In the genomic region with DNA sequence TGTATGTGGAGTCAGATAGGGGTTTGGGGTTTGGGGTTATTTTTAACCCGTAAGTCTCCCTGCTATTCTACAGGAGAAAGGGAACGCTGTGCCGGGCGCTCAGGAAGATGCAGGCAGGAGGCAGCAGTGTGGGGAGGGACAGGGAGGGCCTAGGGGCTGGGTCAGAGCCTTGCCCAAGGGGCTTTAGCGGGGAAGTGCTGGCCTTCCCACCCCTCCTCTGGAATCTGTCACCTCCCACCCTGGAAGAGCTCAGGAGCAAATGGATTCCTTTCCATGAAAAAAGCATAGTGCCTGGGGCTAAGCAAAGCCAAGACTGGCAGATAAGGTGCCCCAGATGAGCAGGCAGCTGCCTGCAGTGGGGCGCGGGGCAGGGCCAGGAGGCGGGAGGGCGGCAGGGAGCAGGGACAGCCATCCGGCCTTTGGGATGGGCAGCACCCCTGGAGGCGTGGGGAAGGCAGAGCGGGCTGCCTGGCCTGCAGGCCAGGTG, we compare ENCODE assay signal across 9 cellular contexts. TPM values are rescaled to one million over a fixed set of nuclear protein-coding genes. Genes with fewer than 3 reads are reported as not detected.
DNase-seq lines count a peak whose midpoint lies in the region; ATAC-seq, FAIRE-seq and TF ChIP-seq lines count a peak whose summit lies in the region.
"Had no signal": no experiment of that assay in that cellular context is flagged by ENCODE, and none has a peak within 500 bp of the region (broad histone marks: within the 10 kb centered on the region; RNA-seq: fewer than 3 reads in every experiment).

No MANE protein-coding gene starts in this region.

- TF ChIP-seq CTCF in PC-3 (conservative IDR thresholded peaks at IDR 0.05; ENCODE audit: low read depth, low read length) (no peak), endothelial cell of umbilical vein (IDR thresholded peaks at IDR 0.05; ENCODE audit: extremely low read depth in 1 of 2, insufficient read depth in 1 of 2, low read depth in 1 of 2, low read length in 2 of 2) (no peak), mucosa of descending colon (IDR thresholded peaks at IDR 0.05) (no peak), vagina (IDR thresholded peaks at IDR 0.05) (no peak), thyroid gland (IDR thresholded peaks at IDR 0.05) (no peak)

- H3K27me3 ChIP-seq in PC-3 (ENCODE audit: low read length) (no peaks in the 10 kb centered on the region), endothelial cell of umbilical vein (ENCODE audit: control insufficient read depth in 2 of 2, insufficient read depth in 2 of 2, low read length in 2 of 2) (no peaks in the 10 kb centered on the region), vagina (no peaks in the 10 kb centered on the region), thyroid gland (no peaks in the 10 kb centered on the region)

- POLR2A ChIA-PET in PC-3 (lab: Charles Lee; ENCODE audit: unreplicated experiment), result no interaction called here
- POLR2A ChIA-PET in endothelial cell of umbilical vein (lab: Charles Lee), result interaction anchor here (1.2 kb wide), 1 partner anchor 17 kb away, joined by 4 read pairs; no protein-coding TSS in a partner anchor

- H4K20me1 ChIP-seq in PC-3 (ENCODE audit: low read length) (no peaks in the 10 kb centered on the region), endothelial cell of umbilical vein (replicated peaks; ENCODE audit: control insufficient read depth, extremely low read depth, insufficient read depth, low read length) (no peaks in the 10 kb centered on the region)

- dilution Hi-C loops in endothelial cell of umbilical vein (cut with MboI; ENCODE audit: extremely low pct_ligation_motif_present, low sequenced_read_pairs), result no loop called here

- no peaks in the 10 kb centered on the region for H3F3A ChIP-seq in PC-3 (ENCODE audit: low read length, unreplicated experiment)

- H3K4me3 ChIP-seq in PC-3 (ENCODE audit: low read length) (peak overlapping the region; percentile 62), endothelial cell of umbilical vein (replicated peaks in 1 of 3; ENCODE audit: insufficient read depth in 1 of 3, low read depth in 1 of 3, low read length in 3 of 3) (peak overlapping the region in 2 of 3 experiments; percentile 10 to 14), mucosa of descending colon (no peak overlapping the region), vagina (peak overlapping the region in 1 of 2 donors; percentile 15), thyroid gland (replicated peaks in 1 of 3) (no peak overlapping the region)

- peak overlapping the region; percentile 86 for H3K4me2 ChIP-seq in PC-3 (ENCODE audit: low read length)
- H3K4me2 ChIP-seq in endothelial cell of umbilical vein (ENCODE audit: insufficient read depth, low read length), result peak overlapping the region; percentile 58

- ATAC-seq in PC-3 (peak; percentile 2), mucosa of descending colon (no peak)
- ATAC-seq: activated CD8-positive, alpha-beta memory T cell treated with anti-CD3 and anti-CD28 coated beads, Interleukin-2, amount 10 ng/mL, durations not matched to agents 7 days and 5 days had no signal

- DNase-seq in PC-3 (peak; percentile 58), endothelial cell of umbilical vein (ENCODE audit: low read depth, low spot score) (no peak), mucosa of descending colon (peak in 2 of 3 donors; percentile 55 to 61), vagina (ENCODE audit: extremely low spot score in 2 of 2) (no peak), thyroid gland (no peak), GM19238 (ENCODE audit: insufficient read length, low spot score) (no peak), amniotic stem cell (lab: John Stamatoyannopoulos, UW) (no peak)
- DNase-seq: activated CD8-positive, alpha-beta memory T cell treated with anti-CD3 and anti-CD28 coated beads, Interleukin-2, amount 10 ng/mL, durations not matched to agents 7 days and 5 days had no signal

- CTCF ChIA-PET in PC-3 (lab: Charles Lee) (no interaction called here), endothelial cell of umbilical vein (lab: Charles Lee) (interaction anchor here (0.7 to 3.7 kb wide), 6 partner anchors 13 to 43 kb away, joined by 3 to 20 read pairs (median 4); no protein-coding TSS in a partner anchor)

- FAIRE-seq in endothelial cell of umbilical vein (lab: Jason Lieb, UNC), result no peak
- FAIRE-seq: GM18507 had no signal

- H3K4me1 ChIP-seq in PC-3 (ENCODE audit: insufficient read depth, low read length) (peaks cover 69% of the 10 kb centered on the region), endothelial cell of umbilical vein (ENCODE audit: control insufficient read depth, extremely low read depth, insufficient read depth, low read length) (peaks cover 39% of the 10 kb centered on the region), mucosa of descending colon (ENCODE audit: low read depth) (peaks cover 63% of the 10 kb centered on the region), vagina (peaks cover 59% of the 10 kb centered on the region), thyroid gland (peaks cover 27 to 40% of the 10 kb centered on the region in 2 donors)

- peak overlapping the region; percentile 29; the same call in 1 of the 2 replicates for H2AFZ ChIP-seq in PC-3 (ENCODE audit: low read length)
- peak overlapping the region; percentile 70 for H2AFZ ChIP-seq in endothelial cell of umbilical vein (ENCODE audit: low read depth, low read length)

- H3K79me2 ChIP-seq in PC-3 (ENCODE audit: low read length), result 0 out of 2 replicates have a peak, but pooled peaks cover 5% of the 10 kb centered on the region
- no peaks in the 10 kb centered on the region for H3K79me2 ChIP-seq in endothelial cell of umbilical vein (ENCODE audit: control insufficient read depth, insufficient read depth, low read length)

- no peak for TF ChIP-seq POLR2A in endothelial cell of umbilical vein (IDR thresholded peaks at IDR 0.05; ENCODE audit: low read depth, low read length)
- no peak for TF ChIP-seq POLR2A in vagina (IDR thresholded peaks at IDR 0.05)
- TF ChIP-seq POLR2A in thyroid gland (IDR thresholded peaks at IDR 0.05), result no peak

- H3K27ac ChIP-seq in PC-3 (ENCODE audit: low read length) (peak overlapping the region; percentile 99), endothelial cell of umbilical vein (ENCODE audit: insufficient read depth, low read depth, low read length) (peak overlapping the region; percentile 19), vagina (peak overlapping the region; percentile 86), thyroid gland (peak overlapping the region in 1 of 3 donors; percentile 60)

- 68 to 82% methylated on average over 6 to 12 of the region's 12 CpGs for WGBS in thyroid gland, 2 donors

- H3K36me3 ChIP-seq in PC-3 (ENCODE audit: low read depth, low read length) (no peaks in the 10 kb centered on the region), endothelial cell of umbilical vein (ENCODE audit: control insufficient read depth in 2 of 2, extremely low read depth in 1 of 2, insufficient read depth in 2 of 2, low read length in 2 of 2) (no peaks in the 10 kb centered on the region), mucosa of descending colon (ENCODE audit: low read depth) (no peaks in the 10 kb centered on the region), vagina (no peaks in the 10 kb centered on the region), thyroid gland (no peaks in the 10 kb centered on the region)

- BruUV-seq in PC-3 (replicated peaks; lab: Mats Ljungman, UMichigan) (no TSS peak), endothelial cell of umbilical vein (replicated peaks; lab: Mats Ljungman, UMichigan) (no TSS peak)

- H3K9me1 ChIP-seq in endothelial cell of umbilical vein (replicated peaks; ENCODE audit: control insufficient read depth, extremely low read depth, insufficient read depth, low read length), result no peaks in the 10 kb centered on the region

- H3K9ac ChIP-seq in PC-3 (ENCODE audit: low read length) (peak overlapping the region; percentile 94), endothelial cell of umbilical vein (replicated peaks; ENCODE audit: extremely low read depth, insufficient read depth, low read length) (peak overlapping the region; percentile 48)

- intact Hi-C loops in PC-3 (cut with micrococcal nuclease), result no loop called here
- intact Hi-C loops in endothelial cell of umbilical vein (cut with micrococcal nuclease), result no loop called here
- intact Hi-C loops in mucosa of descending colon (cut with DNase I, micrococcal nuclease), result no loop called here
- intact Hi-C loops in vagina (cut with DNase I), result no loop called here
- intact Hi-C loops in thyroid gland (cut with DNase I), result no loop called here

- no peaks in the 10 kb centered on the region for H3K9me2 ChIP-seq in PC-3 (replicated peaks; ENCODE audit: low read length)

- H3K9me3 ChIP-seq in PC-3 (ENCODE audit: low read length) (no peaks in the 10 kb centered on the region), endothelial cell of umbilical vein (replicated peaks; ENCODE audit: control insufficient read depth, insufficient read depth, low read length) (no peaks in the 10 kb centered on the region), mucosa of descending colon (no peaks in the 10 kb centered on the region), vagina (no peaks in the 10 kb centered on the region), thyroid gland (no peaks in the 10 kb centered on the region)

TF ChIP-seq in endothelial cell of umbilical vein, 7 proteins besides CTCF, POLR2A, EP300 and RAD21:
- TF ChIP-seq EZH2 (IDR thresholded peaks at IDR 0.05; ENCODE audit: borderline replicate concordance, low read depth, low read length, severe bottlenecking), result no peak

RNA-seq across cellular contexts. Expression of a gene that starts 7.3 kb away (rescaled TPM):
- total RNA-seq in PC-3 (2014; rRNA removed) (132 and 161 TPM in 2 replicates), endothelial cell of umbilical vein (117 and 124 TPM in 2 replicates), mucosa of descending colon (100 to 1,000 TPM; 132 to 216 (median 176) TPM), vagina (49.1 TPM), thyroid gland (10 to 100 TPM; 35.1 to 54.7 (median 42.5) TPM)
- 55.3 and 83.9 TPM in 2 replicates for polyA plus RNA-seq in endothelial cell of umbilical vein
- polyA plus RNA-seq in endothelial cell of umbilical vein (2011; cell fraction: cytosol; rRNA removed), result 34.2 and 52.3 TPM in 2 replicates
- 115 and 129 TPM in 2 replicates for polyA plus RNA-seq in endothelial cell of umbilical vein (2011; cell fraction: nucleus; rRNA removed)
- polyA plus RNA-seq in endothelial cell of umbilical vein (2012), result 45.4 and 63.8 TPM in 2 replicates
- polyA minus RNA-seq in endothelial cell of umbilical vein, result 36.4 and 48.2 TPM in 2 replicates
- polyA minus RNA-seq in endothelial cell of umbilical vein (2011; cell fraction: cytosol; rRNA and poly(A)+ RNA removed), result 48.9 TPM
- polyA minus RNA-seq in endothelial cell of umbilical vein (2011; cell fraction: nucleus; rRNA and poly(A)+ RNA removed), result 36.9 and 55.9 TPM in 2 replicates

RNA-seq across cellular contexts. Expression of a gene that starts 41.9 kb away (rescaled TPM):
- 7.9 and 8.8 TPM in 2 replicates for total RNA-seq in PC-3 (2014; rRNA removed)
- 1.9 and 2.7 TPM in 2 replicates for total RNA-seq in endothelial cell of umbilical vein
- polyA plus RNA-seq in endothelial cell of umbilical vein, result 1.3 and 1.9 TPM in 2 replicates
- 1.5 and 1.6 TPM in 2 replicates for polyA plus RNA-seq in endothelial cell of umbilical vein (2011; cell fraction: cytosol; rRNA removed)
- 10.8 and 14.8 TPM in 2 replicates for polyA plus RNA-seq in endothelial cell of umbilical vein (2011; cell fraction: nucleus; rRNA removed)
- 1.2 and 2.1 TPM in 2 replicates for polyA plus RNA-seq in endothelial cell of umbilical vein (2012)
- 1.0 and 2.0 TPM in 2 replicates for polyA minus RNA-seq in endothelial cell of umbilical vein
- polyA minus RNA-seq in endothelial cell of umbilical vein (2011; cell fraction: cytosol; rRNA and poly(A)+ RNA removed), result 6.2 TPM
- polyA minus RNA-seq in endothelial cell of umbilical vein (2011; cell fraction: nucleus; rRNA and poly(A)+ RNA removed), result 3.2 and 4.7 TPM in 2 replicates
- 1 to 10 TPM; 2.0 to 6.0 (median 4.2) TPM for total RNA-seq in mucosa of descending colon
- 10.3 TPM for total RNA-seq in vagina
- 10 to 100 TPM; 13.6 to 26.2 (median 18.9) TPM for total RNA-seq in thyroid gland

Comparison
In these comparisons a context has a peak if more than half of its experiments do, and no peak if none do; other contexts are left out.
1. DNase-seq: peak in PC-3 (single experiment) and mucosa of descending colon (2 of 3); none in endothelial cell of umbilical vein (single experiment), vagina (0 of 2), thyroid gland (0 of 2), GM19238 (single experiment) and amniotic stem cell (single experiment).
2. H3K4me3 ChIP-seq: peak in PC-3 (single experiment) and endothelial cell of umbilical vein (2 of 3); none in mucosa of descending colon (single experiment) and thyroid gland (0 of 3).